8 cellular contexts compared by ENCODE assay signal in the genomic region with DNA sequence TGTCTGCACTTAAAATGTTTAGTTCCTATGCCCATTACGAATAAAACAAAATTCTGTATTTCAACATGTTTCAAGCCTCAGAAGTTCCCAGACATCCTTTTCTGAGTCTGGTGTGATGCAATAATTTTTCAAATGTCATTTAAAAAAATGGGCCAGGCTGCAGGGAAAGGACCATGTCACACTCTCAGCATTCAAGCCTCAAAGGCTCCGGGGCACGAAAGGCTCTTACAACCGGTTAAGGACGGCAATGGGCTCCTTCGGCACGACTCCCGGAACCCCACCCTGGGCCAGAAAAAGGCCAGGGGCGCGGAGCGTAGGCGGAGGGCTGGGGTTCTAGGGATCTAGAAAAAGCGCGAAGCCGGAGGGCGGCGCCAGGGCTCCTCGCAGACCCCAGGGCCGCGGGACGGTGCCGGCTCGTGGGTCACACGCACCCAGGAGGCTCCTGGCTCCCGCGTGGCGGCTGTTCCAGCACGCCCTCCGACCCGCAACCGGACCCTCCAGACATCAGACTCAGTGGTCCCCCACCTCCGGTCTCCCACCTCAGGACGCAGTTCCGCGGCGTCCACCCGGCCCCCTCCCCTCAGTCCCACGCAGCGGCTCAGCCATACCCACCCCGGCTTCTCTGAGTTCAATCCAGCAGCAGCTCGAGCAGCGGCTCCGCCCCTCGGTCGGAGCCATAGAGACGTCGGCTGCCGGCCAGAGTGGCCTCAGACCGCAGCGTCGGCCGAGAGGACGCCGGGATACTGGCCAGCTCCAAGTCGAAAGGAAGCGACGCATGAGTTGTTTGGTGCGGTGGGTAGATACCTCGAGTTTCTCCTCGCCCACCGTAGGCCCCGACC. TPM values are rescaled to one million over a fixed set of nuclear protein-coding genes. Genes with fewer than 3 reads are reported as not detected.
DNase-seq lines count a peak whose midpoint lies in the region; ATAC-seq, FAIRE-seq and TF ChIP-seq lines count a peak whose summit lies in the region.

Gene TMEM267, minus strand, starts transcription at position 656 of the 839 bp plus-strand sequence. CDS start 29,896 bp downstream, outside the sequence.

- peak within 1 kb of the TSS; percentile 85 to 99 (median 95) for H3K9ac ChIP-seq in BLaER1 treated with 17β-estradiol and CSF1 and Interleukin-3, amounts not matched to agents 10 nM and 100 nM
- H3K9ac ChIP-seq in HepG2 (ENCODE audit: insufficient read depth, low read depth, low read length): peak within 1 kb of the TSS; percentile 94

- in situ Hi-C loops in HepG2 (cut with HindIII; ENCODE audit: extremely low pct_ligation_motif_present, low pct_unique_long_range_greater_than_20kb): loop anchor here (10.0 kb wide), 1 partner anchor 89 kb away; no protein-coding TSS in a partner anchor

- peak; percentile 92 for ATAC-seq in GM19328 (IDR thresholded peaks at IDR 0.05; ENCODE audit: unreplicated experiment)
- peak; percentile 86 for ATAC-seq in HG03520 (IDR thresholded peaks at IDR 0.05; ENCODE audit: unreplicated experiment)
- ATAC-seq in HepG2: peak; percentile 98

- H3K4me3 Mint-ChIP-seq in dendritic cell treated with granulocyte-macrophage colony-stimulating factor and Interleukin-4, amounts not matched to agents 40 ng/mL and 50 ng/mL, for 4 days: peak within 1 kb of the TSS; percentile 96

- under 1% methylated on average over 31 of the region's 62 CpGs for WGBS in HepG2 (ENCODE audit: low lambda C conversion rate)

- H3K9me3 Mint-ChIP-seq in dendritic cell treated with granulocyte-macrophage colony-stimulating factor and Interleukin-4, amounts not matched to agents 40 ng/mL and 50 ng/mL, for 4 days: no peaks in the 10 kb centered on the region

- TF ChIP-seq RAD21 in HepG2 (CRISPR knock-in tag; IDR thresholded peaks at IDR 0.05): no peak

- TF ChIP-seq EP300 in HepG2 (IDR thresholded peaks at IDR 0.05; ENCODE audit: low read depth in 2 of 2, low read length in 2 of 2): peak in 1 of 2 experiments; percentile 24; a peak in 1 of 4 replicates
- TF ChIP-seq EP300 in HepG2 (CRISPR knock-in tag; IDR thresholded peaks at IDR 0.05; ENCODE audit: borderline replicate concordance): no peak; the same call in 1 of the 2 replicates

- FAIRE-seq in HepG2 (lab: Jason Lieb, UNC): no peak

- H3K79me2 ChIP-seq in HepG2 (ENCODE audit: insufficient read depth, low read length): peaks cover 12% of the 10 kb centered on the region

- TSS peak; percentile 74 for BruUV-seq in HepG2 (replicated peaks; lab: Mats Ljungman, UMichigan)

- no peak for TF ChIP-seq CTCF in HepG2 (CRISPR knock-in tag; IDR thresholded peaks at IDR 0.05)

- TF ChIP-seq POLR2A in HepG2 (IDR thresholded peaks at IDR 0.05; ENCODE audit: insufficient read depth in 1 of 2, low read depth in 2 of 2, low read length in 2 of 2): peak; percentile 82 to 91

- no peaks in the 10 kb centered on the region for H3K27me3 ChIP-seq in BLaER1 treated with 17β-estradiol and CSF1 and Interleukin-3, amounts not matched to agents 10 nM and 100 nM
- H3K27me3 ChIP-seq in HepG2 (ENCODE audit: control insufficient read depth in 1 of 2, insufficient read depth in 2 of 2, low read length in 2 of 2): no peaks in the 10 kb centered on the region; a peak in 1 of 5 replicates

- peak within 1 kb of the TSS; percentile 82 to 98 (median 96) for H3K27ac ChIP-seq in BLaER1 treated with 17β-estradiol and CSF1 and Interleukin-3, amounts not matched to agents 10 nM and 100 nM
- peak within 1 kb of the TSS; percentile 91 for H3K27ac ChIP-seq in HepG2 (ENCODE audit: extremely low read length, insufficient read depth, low read length)

- peak within 1 kb of the TSS; percentile 69 to 94 (median 86) for H3K4me2 ChIP-seq in BLaER1 treated with 17β-estradiol and CSF1 and Interleukin-3, amounts not matched to agents 10 nM and 100 nM
- peak within 1 kb of the TSS; percentile 94 for H3K4me2 ChIP-seq in HepG2 (ENCODE audit: low read depth, low read length)

- H3K9me3 ChIP-seq in BLaER1 treated with 17β-estradiol and CSF1 and Interleukin-3, amounts not matched to agents 10 nM and 100 nM (replicated peaks in 1 of 11): no peaks in the 10 kb centered on the region
- no peaks in the 10 kb centered on the region for H3K9me3 ChIP-seq in HepG2 (ENCODE audit: low read length)

- H4K20me1 ChIP-seq in BLaER1 treated with 17β-estradiol and CSF1 and Interleukin-3, amounts not matched to agents 10 nM and 100 nM: no peaks in the 10 kb centered on the region
- H4K20me1 ChIP-seq in HepG2 (ENCODE audit: insufficient read depth, low read length): no peaks in the 10 kb centered on the region

- H2AFZ ChIP-seq in HepG2 (ENCODE audit: low read length): no peak within 1 kb of the TSS

- CTCF ChIA-PET in HepG2 (lab: Yijun Ruan, JAX; ENCODE audit: low intra/inter-chr PET ratio, low total read pairs): interaction anchor here (0.7 to 2.1 kb wide), 3 partner anchors 74 to 378 kb away, joined by 3 to 8 read pairs (median 3); no protein-coding TSS in a partner anchor

- peaks cover 32 to 39% (median 34%) of the 10 kb centered on the region in 10 experiments for H3K4me1 ChIP-seq in BLaER1 treated with 17β-estradiol and CSF1 and Interleukin-3, amounts not matched to agents 10 nM and 100 nM
- peaks cover 42% of the 10 kb centered on the region for H3K4me1 ChIP-seq in HepG2 (ENCODE audit: insufficient read depth, low read length)

- peaks cover 13% of the 10 kb centered on the region for H3K36me3 Mint-ChIP-seq in dendritic cell treated with granulocyte-macrophage colony-stimulating factor and Interleukin-4, amounts not matched to agents 40 ng/mL and 50 ng/mL, for 4 days (ENCODE audit: low read depth)

- intact Hi-C loops in dendritic cell treated with granulocyte-macrophage colony-stimulating factor and Interleukin-4, amounts not matched to agents 40 ng/mL and 50 ng/mL, for 4 days (cut with micrococcal nuclease): loop anchor here (1.0 to 5.0 kb wide), 7 partner anchors 31 to 491 kb away; partner anchors contain the start of genes C5orf34, HMGCS1, NNT and PAIP1
- intact Hi-C loops in HepG2 (cut with micrococcal nuclease; ENCODE audit: unreplicated experiment): loop anchor here (1.0 to 5.0 kb wide), 8 partner anchors 31 to 257 kb away; partner anchors contain the start of genes C5orf34, HMGCS1 and PAIP1

- POLR2A ChIA-PET in HepG2 (lab: Yijun Ruan, JAX): interaction anchor here (0.5 to 4.4 kb wide), 29 partner anchors 13 to 672 kb away, joined by 3 to 84 read pairs (median 6); partner anchors contain the start of genes C5orf34, CCL28, HMGCS1 and NNT

- DNase-seq in NCI-H69 (lab: John Stamatoyannopoulos, UW) (peak; percentile 97), HepG2 (ENCODE audit: low spot score) (peak; percentile 83)
- peak; percentile 70 to 78 for DNase-seq in activated CD4-positive, alpha-beta T cell treated with anti-CD3 and anti-CD28 coated beads, Interleukin-2, amount 50 U/mL, for 24 hours (ENCODE audit: low read depth in 1 of 2, low spot score in 1 of 2)
- peak; percentile 86 for DNase-seq in stimulated activated CD4-positive, alpha-beta T cell treated with anti-CD3 and anti-CD28 coated beads, Interleukin-4, amount 100 ng/mL, for 1 hour

- H3K36me3 ChIP-seq in BLaER1 treated with 17β-estradiol and CSF1 and Interleukin-3, amounts not matched to agents 10 nM and 100 nM: peaks cover 0 to 18% (median 7%) of the 10 kb centered on the region in 11 experiments; a peak in 17 of 22 replicates
- H3K36me3 ChIP-seq in HepG2 (replicated peaks in 1 of 2; ENCODE audit: control insufficient read depth in 1 of 2, insufficient read depth in 2 of 2, low read length in 2 of 2): no peaks in the 10 kb centered on the region

- peak within 1 kb of the TSS; percentile 66 to 91 (median 80) for H3K4me3 ChIP-seq in BLaER1 treated with 17β-estradiol and CSF1 and Interleukin-3, amounts not matched to agents 10 nM and 100 nM
- H3K4me3 ChIP-seq in HepG2 (replicated peaks in 1 of 3; ENCODE audit: insufficient read depth in 1 of 3, low read depth in 2 of 3, low read length in 3 of 3): peak within 1 kb of the TSS; percentile 76 to 81 (median 81)

- no peaks in the 10 kb centered on the region for H3K27me3 Mint-ChIP-seq in dendritic cell treated with granulocyte-macrophage colony-stimulating factor and Interleukin-4, amounts not matched to agents 40 ng/mL and 50 ng/mL, for 4 days

- peak within 1 kb of the TSS; percentile 99 for H3K27ac Mint-ChIP-seq in dendritic cell treated with granulocyte-macrophage colony-stimulating factor and Interleukin-4, amounts not matched to agents 40 ng/mL and 50 ng/mL, for 4 days

- H3K4me1 Mint-ChIP-seq in dendritic cell treated with granulocyte-macrophage colony-stimulating factor and Interleukin-4, amounts not matched to agents 40 ng/mL and 50 ng/mL, for 4 days (ENCODE audit: low read depth): peaks cover 23% of the 10 kb centered on the region

RNA-seq across cellular contexts. Expression of gene TMEM267, which starts in this region (rescaled TPM):
- 11.2 and 12.6 TPM in 2 replicates for total RNA-seq in HepG2 (2016; rRNA removed; fragmentation: Illumina TruSeq; extraction: Trizol)
- total RNA-seq in HepG2 (2016; cell fraction: cytosol; rRNA removed; fragmentation: Illumina TruSeq; extraction: Trizol; ENCODE audit: low read depth): 3.3 and 3.4 TPM in 2 replicates
- 11.4 and 14.9 TPM in 2 replicates for total RNA-seq in HepG2 (2016; cell fraction: insoluble cytoplasmic fraction; rRNA removed; fragmentation: Illumina TruSeq; extraction: Trizol)
- total RNA-seq in HepG2 (2016; cell fraction: membrane; rRNA removed; fragmentation: Illumina TruSeq; extraction: Trizol): 6.3 and 7.8 TPM in 2 replicates
- total RNA-seq in HepG2 (2016; cell fraction: nucleus; rRNA removed; fragmentation: Illumina TruSeq; extraction: Trizol): 9.4 and 13.9 TPM in 2 replicates
- polyA plus RNA-seq in HepG2 (2011; rRNA removed): 8.0 and 8.9 TPM in 2 replicates
- polyA plus RNA-seq in HepG2 (2011; cell fraction: cytosol; rRNA removed): 1.8 and 4.4 TPM in 2 replicates
- 5.2 and 6.3 TPM in 2 replicates for polyA plus RNA-seq in HepG2 (2011; cell fraction: nucleus; rRNA removed)
- polyA plus RNA-seq in HepG2 (2012): 7.4 and 8.6 TPM in 2 replicates
- polyA plus RNA-seq in HepG2 (2016; cell fraction: cytosol; fragmentation: Illumina TruSeq; extraction: Trizol; ENCODE audit: low read depth): 0.42 and 0.80 TPM in 2 replicates
- 8.8 and 10.2 TPM in 2 replicates for polyA plus RNA-seq in HepG2 (2016; cell fraction: insoluble cytoplasmic fraction; fragmentation: Illumina TruSeq; extraction: Trizol; ENCODE audit: low read depth)
- 2.3 and 2.7 TPM in 2 replicates for polyA plus RNA-seq in HepG2 (2016; cell fraction: membrane; fragmentation: Illumina TruSeq; extraction: Trizol; ENCODE audit: low read depth)
- polyA plus RNA-seq in HepG2 (2016; cell fraction: nucleus; fragmentation: Illumina TruSeq; extraction: Trizol; ENCODE audit: insufficient read depth, low read depth): 17.0 and 17.2 TPM in 2 replicates
- 8.2 and 22.2 TPM in 2 replicates for polyA minus RNA-seq in HepG2 (2011; rRNA and poly(A)+ RNA removed; ENCODE audit: low replicate concordance)
- polyA minus RNA-seq in HepG2 (2011; cell fraction: cytosol; rRNA and poly(A)+ RNA removed): 6.6 and 7.4 TPM in 2 replicates
- polyA minus RNA-seq in HepG2 (2011; cell fraction: nucleus; rRNA and poly(A)+ RNA removed): 5.3 and 8.7 TPM in 2 replicates

Comparison
In these comparisons a context has a peak if more than half of its experiments do, and no peak if none do; other contexts are left out.
1. Peak in every context shown above with its lines: DNase-seq, ATAC-seq, H3K4me3 ChIP-seq and H3K27ac ChIP-seq.